In the genomic region with DNA sequence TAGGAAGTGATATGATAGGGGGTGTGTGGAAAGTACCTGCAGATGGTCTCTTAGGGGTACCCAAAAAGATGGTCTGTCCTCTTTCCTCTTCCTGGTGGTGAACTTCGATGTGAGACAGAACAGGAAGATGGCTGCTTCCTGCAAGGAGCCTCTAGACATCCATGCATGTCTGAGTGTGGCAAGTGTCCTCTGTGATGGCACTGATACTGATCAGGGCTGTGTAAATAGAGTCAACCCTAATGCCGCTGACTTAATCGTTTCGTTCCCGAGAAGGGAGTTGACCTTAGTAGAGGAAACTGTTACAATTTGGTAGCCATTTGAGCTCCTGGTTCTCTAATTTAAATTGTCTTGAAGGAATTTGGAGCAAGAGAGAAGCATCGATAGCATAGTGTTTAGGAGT, we compare ENCODE assay signal across 26 cellular contexts.
"Had no signal": no experiment of that assay in that cellular context is flagged by ENCODE, and none has a peak within 500 bp of the region (broad histone marks: within the 10 kb centered on the region; RNA-seq: fewer than 3 reads in every experiment).

No MANE protein-coding gene starts in this region.

- H3K36me3 ChIP-seq: pancreas had no signal

- ATAC-seq: foreskin keratinocyte, left lobe of liver, psoas muscle, SK-N-SH treated with all-trans-retinoic acid at 6 μM for 48 hours had no signal

- H3K27ac Mint-ChIP-seq: activated B cell treated with CpG ODN at 0.5 μM for 24 hours; activated T-helper 2 cell treated with anti-CD3 and anti-CD28 coated beads, Interferon-gamma antibody, Interleukin-2, Interleukin-4, amounts not matched to agents 10 μg/mL and 5 μg/mL and 100 μg/mL, durations not matched to agents 14 hours and 24 hours and 36 hours; dendritic cell treated with granulocyte-macrophage colony-stimulating factor and Interleukin-4, amounts not matched to agents 40 ng/mL and 50 ng/mL, for 4 days; nephron progenitor cell had no signal

- H3K9me3 ChIP-seq: pancreas, psoas muscle, tibial artery had no signal

- H3K9me3 Mint-ChIP-seq: activated B cell treated with CpG ODN at 0.5 μM for 24 hours; activated T-helper 2 cell treated with anti-CD3 and anti-CD28 coated beads, Interferon-gamma antibody, Interleukin-2, Interleukin-4, amounts not matched to agents 10 μg/mL and 5 μg/mL and 100 μg/mL, durations not matched to agents 14 hours and 24 hours and 36 hours; dendritic cell treated with granulocyte-macrophage colony-stimulating factor and Interleukin-4, amounts not matched to agents 40 ng/mL and 50 ng/mL, for 4 days; nephron progenitor cell; T-cell had no signal

- H3K4me3 Mint-ChIP-seq: activated B cell treated with CpG ODN at 0.5 μM for 24 hours; dendritic cell treated with granulocyte-macrophage colony-stimulating factor and Interleukin-4, amounts not matched to agents 40 ng/mL and 50 ng/mL, for 4 days; nephron progenitor cell; T-cell had no signal

- H3K4me1 Mint-ChIP-seq: activated B cell treated with CpG ODN at 0.5 μM for 24 hours had no signal

- FAIRE-seq: endometrium, kidney, pancreas, urothelium cell line had no signal

- H3K27me3 Mint-ChIP-seq: activated B cell treated with CpG ODN at 0.5 μM for 24 hours; dendritic cell treated with granulocyte-macrophage colony-stimulating factor and Interleukin-4, amounts not matched to agents 40 ng/mL and 50 ng/mL, for 4 days; T-cell had no signal

- H3K4me1 ChIP-seq: foreskin keratinocyte had no signal

- H3K27me3 ChIP-seq: brain microvascular endothelial cell, foreskin keratinocyte, pancreas, tibial artery had no signal

- H3K4me3 ChIP-seq: pancreas, psoas muscle, tibial artery had no signal

- H3K27ac ChIP-seq: brain microvascular endothelial cell, foreskin keratinocyte, pancreas, psoas muscle, tibial artery had no signal

- DNase-seq: activated B cell treated with CpG ODN at 0.5 μM for 24 hours; activated CD4-positive, alpha-beta T cell treated with anti-CD3 and anti-CD28 coated beads for 48 hours; activated naive CD4-positive, alpha-beta T cell; activated T-cell treated with anti-CD3 and anti-CD28 coated beads, Interleukin-2, amount 50 U/mL, for 1 hour; aorta; brain microvascular endothelial cell; caudate nucleus; effector CD4-positive, alpha-beta T cell; erythroblast; foreskin keratinocyte; kidney; nephron progenitor cell; pancreas; psoas muscle; right cardiac atrium; stimulated activated CD4-positive, alpha-beta T cell treated with anti-CD3 and anti-CD28 coated beads, Interleukin-4, amount 100 ng/mL, for 24 hours; stimulated activated naive CD8-positive, alpha-beta T cell treated with anti-CD3 and anti-CD28 coated beads, Interleukin-15, Interleukin-2, amounts not matched to agents 100 U/mL and 50 U/mL, for 24 hours; substantia nigra; T-cell; tibial artery had no signal
